In the genomic region with DNA sequence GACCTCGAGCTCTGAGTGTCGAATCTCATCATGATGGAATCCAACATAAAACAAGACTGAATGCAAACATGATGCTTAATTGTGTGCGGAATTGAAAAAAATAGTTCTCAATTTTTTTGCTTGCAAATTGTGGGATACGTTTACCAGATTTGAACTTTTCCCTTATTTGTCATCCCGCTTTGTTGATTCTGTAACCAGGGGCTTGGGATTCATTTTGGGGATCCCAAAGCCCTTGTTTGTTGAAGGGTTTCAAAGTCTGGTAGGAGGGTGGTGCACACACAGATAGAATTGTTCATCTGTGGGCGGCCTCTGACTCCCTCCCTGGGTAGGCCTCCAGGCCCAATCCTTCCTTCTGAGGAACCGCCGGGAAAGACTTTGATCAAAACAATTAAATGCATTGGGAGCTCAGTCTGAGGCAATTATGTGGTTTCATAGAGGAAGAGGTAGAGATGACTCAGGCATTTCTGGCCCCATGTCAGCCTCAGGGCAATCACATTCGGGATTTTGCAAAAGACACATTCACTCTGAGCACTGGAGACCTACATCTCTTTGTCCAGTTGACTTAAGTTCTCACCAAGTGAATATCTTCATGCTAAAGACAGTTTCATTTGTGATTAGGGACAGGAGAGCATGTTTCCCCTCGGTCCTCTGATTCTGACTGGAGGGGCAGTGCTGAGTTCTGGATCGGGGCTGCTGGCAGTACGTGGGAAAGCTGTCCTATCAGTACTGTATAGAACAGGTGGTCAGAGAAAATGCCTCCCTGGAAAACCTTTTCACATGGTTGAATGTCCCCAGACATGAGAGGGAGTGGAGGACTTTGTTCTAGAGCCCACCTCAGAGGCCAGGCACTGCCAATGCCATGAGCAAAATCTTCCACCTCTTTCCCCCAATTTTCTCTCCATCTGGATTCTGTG, we compare ENCODE assay signal across 1 cellular context.
A peak's percentile ranks its signal among the peaks of the same experiment; 100 is the strongest.
TF ChIP-seq lines count a peak whose summit lies in the region.

No MANE protein-coding gene starts in this region.

TF ChIP-seq in HEK293, 187 proteins besides CTCF, POLR2A, EP300 and RAD21 (continued from another document and continues in another):
- TF ChIP-seq, protein P1, sequence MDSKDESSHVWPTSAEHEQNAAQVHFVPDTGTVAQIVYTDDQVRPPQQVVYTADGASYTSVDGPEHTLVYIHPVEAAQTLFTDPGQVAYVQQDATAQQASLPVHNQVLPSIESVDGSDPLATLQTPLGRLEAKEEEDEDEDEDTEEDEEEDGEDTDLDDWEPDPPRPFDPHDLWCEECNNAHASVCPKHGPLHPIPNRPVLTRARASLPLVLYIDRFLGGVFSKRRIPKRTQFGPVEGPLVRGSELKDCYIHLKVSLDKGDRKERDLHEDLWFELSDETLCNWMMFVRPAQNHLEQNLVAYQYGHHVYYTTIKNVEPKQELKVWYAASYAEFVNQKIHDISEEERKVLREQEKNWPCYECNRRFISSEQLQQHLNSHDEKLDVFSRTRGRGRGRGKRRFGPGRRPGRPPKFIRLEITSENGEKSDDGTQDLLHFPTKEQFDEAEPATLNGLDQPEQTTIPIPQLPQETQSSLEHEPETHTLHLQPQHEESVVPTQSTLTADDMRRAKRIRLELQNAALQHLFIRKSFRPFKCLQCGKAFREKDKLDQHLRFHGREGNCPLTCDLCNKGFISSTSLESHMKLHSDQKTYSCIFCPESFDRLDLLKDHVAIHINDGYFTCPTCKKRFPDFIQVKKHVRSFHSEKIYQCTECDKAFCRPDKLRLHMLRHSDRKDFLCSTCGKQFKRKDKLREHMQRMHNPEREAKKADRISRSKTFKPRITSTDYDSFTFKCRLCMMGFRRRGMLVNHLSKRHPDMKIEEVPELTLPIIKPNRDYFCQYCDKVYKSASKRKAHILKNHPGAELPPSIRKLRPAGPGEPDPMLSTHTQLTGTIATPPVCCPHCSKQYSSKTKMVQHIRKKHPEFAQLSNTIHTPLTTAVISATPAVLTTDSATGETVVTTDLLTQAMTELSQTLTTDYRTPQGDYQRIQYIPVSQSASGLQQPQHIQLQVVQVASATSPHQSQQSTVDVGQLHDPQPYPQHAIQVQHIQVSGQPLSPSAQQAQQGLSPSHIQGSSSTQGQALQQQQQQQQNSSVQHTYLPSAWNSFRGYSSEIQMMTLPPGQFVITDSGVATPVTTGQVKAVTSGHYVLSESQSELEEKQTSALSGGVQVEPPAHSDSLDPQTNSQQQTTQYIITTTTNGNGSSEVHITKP (tag by site-specific recombination; IDR thresholded peaks at IDR 0.05) = peak; percentile 49
- no peak for TF ChIP-seq ZNF701 (tag by site-specific recombination; IDR thresholded peaks at IDR 0.05)
- no peak for TF ChIP-seq ZNF555 (tag by site-specific recombination; conservative IDR thresholded peaks at IDR 0.05)
- no peak for TF ChIP-seq ZNF600 (tag by site-specific recombination; IDR thresholded peaks at IDR 0.05)
- TF ChIP-seq, protein P2, sequence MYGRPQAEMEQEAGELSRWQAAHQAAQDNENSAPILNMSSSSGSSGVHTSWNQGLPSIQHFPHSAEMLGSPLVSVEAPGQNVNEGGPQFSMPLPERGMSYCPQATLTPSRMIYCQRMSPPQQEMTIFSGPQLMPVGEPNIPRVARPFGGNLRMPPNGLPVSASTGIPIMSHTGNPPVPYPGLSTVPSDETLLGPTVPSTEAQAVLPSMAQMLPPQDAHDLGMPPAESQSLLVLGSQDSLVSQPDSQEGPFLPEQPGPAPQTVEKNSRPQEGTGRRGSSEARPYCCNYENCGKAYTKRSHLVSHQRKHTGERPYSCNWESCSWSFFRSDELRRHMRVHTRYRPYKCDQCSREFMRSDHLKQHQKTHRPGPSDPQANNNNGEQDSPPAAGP (tag by site-specific recombination; IDR thresholded peaks at IDR 0.05) = no peak
- no peak for TF ChIP-seq ZBTB8A (tag by site-specific recombination; IDR thresholded peaks at IDR 0.05)
- TF ChIP-seq EGR2 (tag by site-specific recombination; IDR thresholded peaks at IDR 0.05; ENCODE audit: low read depth) = no peak
- TF ChIP-seq ZNF366 (tag by site-specific recombination; conservative IDR thresholded peaks at IDR 0.05) = peak; percentile 94
- no peak for TF ChIP-seq ZBTB6 (tag by site-specific recombination; IDR thresholded peaks at IDR 0.05)
- no peak for TF ChIP-seq SCRT1 (tag by site-specific recombination; IDR thresholded peaks at IDR 0.05; ENCODE audit: borderline replicate concordance)
- no peak for TF ChIP-seq ZNF174 (tag by site-specific recombination; IDR thresholded peaks at IDR 0.05)
- no peak for TF ChIP-seq ZNF791 (tag by site-specific recombination; IDR thresholded peaks at IDR 0.05)
- peak; percentile 82 for TF ChIP-seq SP7 (tag by site-specific recombination; IDR thresholded peaks at IDR 0.05)
- no peak for TF ChIP-seq ZNF585B (tag by site-specific recombination; IDR thresholded peaks at IDR 0.05)
- TF ChIP-seq MEIS1 (CRISPR knock-in tag; IDR thresholded peaks at IDR 0.05; ENCODE audit: borderline replicate concordance) = no peak
- no peak for TF ChIP-seq ZBTB21 (tag by site-specific recombination; IDR thresholded peaks at IDR 0.05)
- no peak for TF ChIP-seq SALL2 (tag by site-specific recombination; IDR thresholded peaks at IDR 0.05; ENCODE audit: borderline replicate concordance)
- TF ChIP-seq REST (tag by site-specific recombination; IDR thresholded peaks at IDR 0.05) = no peak
- no peak for TF ChIP-seq ZBTB49 (tag by site-specific recombination; IDR thresholded peaks at IDR 0.05; ENCODE audit: low read depth)
- TF ChIP-seq TCF7L2 (IDR thresholded peaks at IDR 0.05; ENCODE audit: borderline replicate concordance, low read depth, low read length) = peak; percentile 77; the same call in 1 of the 2 replicates
- TF ChIP-seq, protein P3, sequence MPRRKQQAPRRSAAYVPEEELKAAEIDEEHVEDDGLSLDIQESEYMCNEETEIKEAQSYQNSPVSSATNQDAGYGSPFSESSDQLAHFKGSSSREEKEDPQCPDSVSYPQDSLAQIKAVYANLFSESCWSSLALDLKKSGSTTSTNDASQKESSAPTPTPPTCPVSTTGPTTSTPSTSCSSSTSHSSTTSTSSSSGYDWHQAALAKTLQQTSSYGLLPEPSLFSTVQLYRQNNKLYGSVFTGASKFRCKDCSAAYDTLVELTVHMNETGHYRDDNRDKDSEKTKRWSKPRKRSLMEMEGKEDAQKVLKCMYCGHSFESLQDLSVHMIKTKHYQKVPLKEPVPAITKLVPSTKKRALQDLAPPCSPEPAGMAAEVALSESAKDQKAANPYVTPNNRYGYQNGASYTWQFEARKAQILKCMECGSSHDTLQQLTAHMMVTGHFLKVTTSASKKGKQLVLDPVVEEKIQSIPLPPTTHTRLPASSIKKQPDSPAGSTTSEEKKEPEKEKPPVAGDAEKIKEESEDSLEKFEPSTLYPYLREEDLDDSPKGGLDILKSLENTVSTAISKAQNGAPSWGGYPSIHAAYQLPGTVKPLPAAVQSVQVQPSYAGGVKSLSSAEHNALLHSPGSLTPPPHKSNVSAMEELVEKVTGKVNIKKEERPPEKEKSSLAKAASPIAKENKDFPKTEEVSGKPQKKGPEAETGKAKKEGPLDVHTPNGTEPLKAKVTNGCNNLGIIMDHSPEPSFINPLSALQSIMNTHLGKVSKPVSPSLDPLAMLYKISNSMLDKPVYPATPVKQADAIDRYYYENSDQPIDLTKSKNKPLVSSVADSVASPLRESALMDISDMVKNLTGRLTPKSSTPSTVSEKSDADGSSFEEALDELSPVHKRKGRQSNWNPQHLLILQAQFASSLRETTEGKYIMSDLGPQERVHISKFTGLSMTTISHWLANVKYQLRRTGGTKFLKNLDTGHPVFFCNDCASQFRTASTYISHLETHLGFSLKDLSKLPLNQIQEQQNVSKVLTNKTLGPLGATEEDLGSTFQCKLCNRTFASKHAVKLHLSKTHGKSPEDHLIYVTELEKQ (tag by site-specific recombination; IDR thresholded peaks at IDR 0.05; ENCODE audit: borderline replicate concordance) = peak; percentile 61; the same call in 1 of the 2 replicates
- no peak for TF ChIP-seq ZNF155 (tag by site-specific recombination; IDR thresholded peaks at IDR 0.05)
- peak; percentile 70 for TF ChIP-seq ZFHX2 (tag by site-specific recombination; conservative IDR thresholded peaks at IDR 0.05)
- no peak for TF ChIP-seq REPIN1 (tag by site-specific recombination; IDR thresholded peaks at IDR 0.05; ENCODE audit: low read depth)
- TF ChIP-seq ZNF513 (tag by site-specific recombination; IDR thresholded peaks at IDR 0.05) = peak; percentile 49; the same call in 1 of the 2 replicates
- no peak for TF ChIP-seq ZFP3 (tag by site-specific recombination; IDR thresholded peaks at IDR 0.05; ENCODE audit: low read depth)
- TF ChIP-seq ZNF24 (tag by site-specific recombination; IDR thresholded peaks at IDR 0.05) = peak; percentile 71
- TF ChIP-seq IKZF3 (tag by site-specific recombination; IDR thresholded peaks at IDR 0.05) = peak; percentile 38; the same call in 1 of the 2 replicates
- TF ChIP-seq ZNF654 (tag by site-specific recombination; IDR thresholded peaks at IDR 0.05; ENCODE audit: low read depth) = no peak
- TF ChIP-seq YY1 (tag by site-specific recombination; IDR thresholded peaks at IDR 0.05) = no peak
- TF ChIP-seq ZNF692 (tag by site-specific recombination; IDR thresholded peaks at IDR 0.05) = peak; percentile 46; the same call in 1 of the 2 replicates
- TF ChIP-seq ZNF335 (tag by site-specific recombination; conservative IDR thresholded peaks at IDR 0.05) = peak; percentile 59
